23 cellular contexts compared by ENCODE assay signal in genomic region chr5:36028816-36029465, GRCh38. TPM values are rescaled to one million over a fixed set of nuclear protein-coding genes. Genes with fewer than 3 reads are reported as not detected.
"Had no signal": no experiment of that assay in that cellular context is flagged by ENCODE, and none has a peak within 500 bp of the region (broad histone marks: within the 10 kb centered on the region; RNA-seq: fewer than 3 reads in every experiment).

No MANE protein-coding gene starts in this region.

- H3K9me3 ChIP-seq: MG63, SJSA1, SK-N-SH had no signal

- H3K36me3 ChIP-seq: MG63, SJSA1 had no signal

- H3K27me3 ChIP-seq: SJSA1 had no signal

- H3K27ac ChIP-seq: HL-60, SJSA1 had no signal

- DNase-seq: IMR-90, Karpas-422, KG1, MG63, NCI-H1092 treated with DMSO at 0.1 percent for 48 hours, NCI-H1436, NCI-H187, NCI-H2029, NCI-H2081 treated with DMSO at 0.1 percent for 48 hours, NCI-H2171, NCI-H226, NCI-H446, NCI-H510A, NCI-H524 treated with DMSO at 0.1 percent for 48 hours, NCI-H774, PC-3, SHP77 treated with DMSO at 0.1 percent for 48 hours, SW 1271, T-cell had no signal

- H3K4me3 ChIP-seq: MG63, SJSA1 had no signal

- H3K9ac ChIP-seq: SK-N-SH had no signal

- H3K4me2 ChIP-seq: SK-N-SH had no signal

- H3K4me3 Mint-ChIP-seq: T-cell had no signal

- H3K36me3 Mint-ChIP-seq: T-cell had no signal

- H3K4me1 ChIP-seq: SJSA1 had no signal

- H3K4me1 Mint-ChIP-seq: T-cell had no signal

- H3K27ac Mint-ChIP-seq: T-cell had no signal

RNA-seq across cellular contexts. Expression of gene UGT3A2, which starts 37.7 kb away (rescaled TPM):
- total RNA-seq: IMR-90, PC-3, Right ventricle myocardium inferior, SJSA1, T-cell had no signal

RNA-seq across cellular contexts. Expression of gene UGT3A1, which starts 37.8 kb away (rescaled TPM):
- total RNA-seq: IMR-90, PC-3, Right ventricle myocardium inferior, SJSA1, T-cell had no signal
